ENCODE assay signal across 10 cellular contexts in the genomic region with DNA sequence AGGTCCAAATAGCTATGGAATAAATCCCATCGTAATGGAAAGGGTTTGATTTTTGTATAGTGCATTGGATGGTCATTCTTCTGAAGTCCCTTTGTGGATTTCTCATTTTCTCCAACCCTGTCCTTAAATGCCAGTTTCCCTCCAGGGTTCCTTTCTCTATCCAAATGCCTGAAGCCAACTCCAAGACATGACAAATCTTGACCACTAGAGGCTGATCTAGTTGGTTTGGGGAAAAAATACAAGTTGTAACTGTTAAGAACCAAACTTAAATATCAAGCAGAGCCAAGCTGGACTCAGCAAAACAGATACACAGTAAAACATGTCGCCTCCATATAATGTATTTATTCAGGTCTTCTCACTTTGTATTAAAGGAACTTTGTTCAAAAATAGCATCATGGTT. TPM values are rescaled to one million over a fixed set of nuclear protein-coding genes. Genes with fewer than 3 reads are reported as not detected.
DNase-seq lines count a peak whose midpoint lies in the region; ATAC-seq and TF ChIP-seq lines count a peak whose summit lies in the region.
"Had no signal": no experiment of that assay in that cellular context is flagged by ENCODE, and none has a peak within 500 bp of the region (broad histone marks: within the 10 kb centered on the region; RNA-seq: fewer than 3 reads in every experiment).

No MANE protein-coding gene starts in this region.

- H3K36me3 ChIP-seq in Karpas-422 (ENCODE audit: insufficient read depth, low read length): no peaks in the 10 kb centered on the region

- no peak overlapping the region for H3K9ac ChIP-seq in Karpas-422 (ENCODE audit: low read length)

- H3K4me1 Mint-ChIP-seq in mesothelial cell of epicardium: peaks cover 3% of the 10 kb centered on the region
- H3K4me1 Mint-ChIP-seq: central memory CD8-positive, alpha-beta T cell had no signal

- H3K27me3 Mint-ChIP-seq in mesothelial cell of epicardium (ENCODE audit: low read depth): peaks cover 5% of the 10 kb centered on the region

- H3K27me3 ChIP-seq in Karpas-422 (ENCODE audit: low read length): no peaks in the 10 kb centered on the region

- no peak overlapping the region for H3K4me3 Mint-ChIP-seq in mesothelial cell of epicardium
- H3K4me3 Mint-ChIP-seq: central memory CD8-positive, alpha-beta T cell had no signal

- DNase-seq in EL (peak; percentile 25), Karpas-422 (peak; percentile 43), cerebellar cortex (ENCODE audit: low spot score) (peak; percentile 62), myocyte (ENCODE audit: low read depth) (peak; percentile 48), mesothelial cell of epicardium (ENCODE audit: low spot score in 2 of 2, unreplicated experiment in 2 of 2) (no peak), GM19238 (ENCODE audit: insufficient read length, low spot score) (no peak)
- DNase-seq: KBM-7 had no signal

- no peak for TF ChIP-seq CTCF in mesothelial cell of epicardium (IDR thresholded peaks at IDR 0.05; ENCODE audit: unreplicated experiment)

- no peak for ATAC-seq in activated CD4-positive, CD25-positive, alpha-beta regulatory T cell treated with anti-CD3 and anti-CD28 coated beads, Interleukin-2, amount 50 U/mL, for 24 hours
- ATAC-seq in GM19467 (IDR thresholded peaks at IDR 0.05; ENCODE audit: unreplicated experiment): no peak

- H3K9me2 ChIP-seq in Karpas-422 (replicated peaks; ENCODE audit: insufficient read depth, low read length): no peaks in the 10 kb centered on the region

- H4K20me1 ChIP-seq in Karpas-422 (ENCODE audit: insufficient read depth, low read depth, low read length): no peaks in the 10 kb centered on the region

- no peak overlapping the region for H3K4me2 ChIP-seq in Karpas-422 (ENCODE audit: low read depth, low read length, poor library complexity, severe bottlenecking)

- H3K27ac Mint-ChIP-seq in mesothelial cell of epicardium: no peak overlapping the region

- no peak overlapping the region for H2AFZ ChIP-seq in Karpas-422 (ENCODE audit: low read length)

- no peak overlapping the region for H3K4me3 ChIP-seq in Karpas-422 (ENCODE audit: low read length)

- H3K9me3 ChIP-seq in Karpas-422 (ENCODE audit: low read length): no peaks in the 10 kb centered on the region

- no peaks in the 10 kb centered on the region for H3K36me3 Mint-ChIP-seq in mesothelial cell of epicardium

- H3K79me2 ChIP-seq in Karpas-422 (ENCODE audit: low read length): no peaks in the 10 kb centered on the region

- H3K27ac ChIP-seq in Karpas-422 (ENCODE audit: low read length): no peak overlapping the region

- no peaks in the 10 kb centered on the region for H3K9me3 Mint-ChIP-seq in mesothelial cell of epicardium
- H3K9me3 Mint-ChIP-seq: central memory CD8-positive, alpha-beta T cell had no signal

- no peaks in the 10 kb centered on the region for H3K4me1 ChIP-seq in Karpas-422 (ENCODE audit: low read length)

RNA-seq across cellular contexts. Expression of a gene that starts 28.7 kb away (rescaled TPM):
- not detected in 2 replicates for total RNA-seq in Karpas-422 (2014; rRNA removed; shearing (Covaris generic); ENCODE audit: low replicate concordance)
- total RNA-seq in myocyte: 23.0 and 34.6 TPM in 2 replicates
- 19.7 TPM for polyA plus RNA-seq in myocyte (2012)
- total RNA-seq in mesothelial cell of epicardium: 41.7 to 45.0 TPM (median 42.4 TPM) in 3 replicates

Comparison
In these comparisons a context has a peak if more than half of its experiments do, and no peak if none do; other contexts are left out.
1. DNase-seq: peak in EL (single experiment), Karpas-422 (single experiment), cerebellar cortex (single experiment) and myocyte (single experiment); none in mesothelial cell of epicardium (0 of 2) and GM19238 (single experiment).
2. RNA of a gene that starts 28.7 kb away (total RNA-seq): 41.7 to 45.0 TPM in mesothelial cell of epicardium and 23.0 to 34.6 TPM in myocyte; not detected in Karpas-422; every median in the first group is over 10 times any median in the second.